30 cellular contexts compared by ENCODE assay signal in genomic region chr5:82185842-82186241, GRCh38.
"Had no signal": no experiment of that assay in that cellular context is flagged by ENCODE, and none has a peak within 500 bp of the region (broad histone marks: within the 10 kb centered on the region; RNA-seq: fewer than 3 reads in every experiment).

No MANE protein-coding gene starts in this region.

- H3K27ac ChIP-seq: adrenal gland, body of pancreas, breast epithelium, VCaP had no signal

- ATAC-seq: activated naive CD4-positive, alpha-beta T cell treated with anti-CD3 and anti-CD28 coated beads, Interleukin-2, amount 50 U/mL, for 72 hours; activated T-cell treated with anti-CD3 and anti-CD28 coated beads, Interleukin-2, amount 50 U/mL, for 4 hours; body of pancreas; K562; PC-3 had no signal

- FAIRE-seq: astrocyte, K562 had no signal

- H3K36me3 ChIP-seq: adrenal gland, breast epithelium had no signal

- H3K27me3 ChIP-seq: adrenal gland, body of pancreas, breast epithelium had no signal

- DNase-seq: activated CD4-positive, alpha-beta T cell treated with anti-CD3 and anti-CD28 coated beads, Interleukin-2, amount 10 ng/mL, durations not matched to agents 24 days and 14 days; activated CD4-positive, alpha-beta T cell treated with anti-CD3 and anti-CD28 coated beads, Interleukin-2, amount 50 U/mL, for 48 hours; activated CD4-positive, CD25-positive, alpha-beta regulatory T cell; activated CD8-positive, alpha-beta memory T cell treated with anti-CD3 and anti-CD28 coated beads, Interleukin-2, amount 50 U/mL, for 4 hours; activated gamma-delta T cell treated with Interleukin-2 at 50 U/mL for 16 hours; activated naive CD4-positive, alpha-beta T cell treated with anti-CD3 and anti-CD28 coated beads for 36 hours; activated T-cell treated with anti-CD3 and anti-CD28 coated beads for 4 hours; activated T-cell treated with anti-CD3 and anti-CD28 coated beads, Interleukin-2, amount 50 U/mL, for 4 hours; adrenal gland; body of pancreas; Karpas-422; NCI-H1092; NCI-H1417 treated with DMSO at 0.1 percent for 48 hours; NCI-H1694 treated with DMSO at 0.1 percent for 48 hours; NCI-H2029; NCI-H345; NCI-H524 treated with DMSO at 0.1 percent for 48 hours; NCI-H82; NK-92 treated with Interleukin-12 subunit alpha and Interleukin-12 subunit beta, amount 100 ng/mL, for 24 hours; PC-3; Right ventricle myocardium superior; SW 1271; T-helper 1 cell; T-helper 2 cell; T-helper 9 cell had no signal

- H3K4me1 ChIP-seq: adrenal gland, body of pancreas, breast epithelium had no signal

- H3K9me3 ChIP-seq: body of pancreas, breast epithelium had no signal

- H3K4me3 ChIP-seq: adrenal gland, body of pancreas, breast epithelium, K562 had no signal
